ENCODE assay signal across 1 cellular context in the genomic region with DNA sequence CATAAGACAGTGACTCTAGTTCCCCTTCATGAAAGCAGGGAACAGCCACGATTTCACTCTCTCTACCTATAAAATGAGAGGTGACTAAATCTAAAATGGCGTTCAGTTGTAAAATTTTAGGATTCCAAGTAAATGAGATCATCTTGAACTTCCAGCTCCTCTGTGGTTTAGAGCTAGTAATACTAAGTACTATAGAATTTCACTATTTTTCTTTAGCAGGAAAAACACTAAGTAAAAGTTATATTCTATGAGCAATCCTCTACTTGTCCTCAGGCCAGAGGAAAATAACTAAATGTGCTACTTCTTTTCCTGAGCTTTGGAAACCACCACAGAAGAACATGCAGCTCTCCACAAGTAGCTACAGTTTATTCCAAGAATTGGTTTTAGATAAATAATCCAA.
TF ChIP-seq lines count a peak whose summit lies in the region.

No MANE protein-coding gene starts in this region.

TF ChIP-seq in GM23338, 12 proteins besides CTCF, POLR2A, EP300 and RAD21 (continued from another document):
- TF ChIP-seq, protein P1, sequence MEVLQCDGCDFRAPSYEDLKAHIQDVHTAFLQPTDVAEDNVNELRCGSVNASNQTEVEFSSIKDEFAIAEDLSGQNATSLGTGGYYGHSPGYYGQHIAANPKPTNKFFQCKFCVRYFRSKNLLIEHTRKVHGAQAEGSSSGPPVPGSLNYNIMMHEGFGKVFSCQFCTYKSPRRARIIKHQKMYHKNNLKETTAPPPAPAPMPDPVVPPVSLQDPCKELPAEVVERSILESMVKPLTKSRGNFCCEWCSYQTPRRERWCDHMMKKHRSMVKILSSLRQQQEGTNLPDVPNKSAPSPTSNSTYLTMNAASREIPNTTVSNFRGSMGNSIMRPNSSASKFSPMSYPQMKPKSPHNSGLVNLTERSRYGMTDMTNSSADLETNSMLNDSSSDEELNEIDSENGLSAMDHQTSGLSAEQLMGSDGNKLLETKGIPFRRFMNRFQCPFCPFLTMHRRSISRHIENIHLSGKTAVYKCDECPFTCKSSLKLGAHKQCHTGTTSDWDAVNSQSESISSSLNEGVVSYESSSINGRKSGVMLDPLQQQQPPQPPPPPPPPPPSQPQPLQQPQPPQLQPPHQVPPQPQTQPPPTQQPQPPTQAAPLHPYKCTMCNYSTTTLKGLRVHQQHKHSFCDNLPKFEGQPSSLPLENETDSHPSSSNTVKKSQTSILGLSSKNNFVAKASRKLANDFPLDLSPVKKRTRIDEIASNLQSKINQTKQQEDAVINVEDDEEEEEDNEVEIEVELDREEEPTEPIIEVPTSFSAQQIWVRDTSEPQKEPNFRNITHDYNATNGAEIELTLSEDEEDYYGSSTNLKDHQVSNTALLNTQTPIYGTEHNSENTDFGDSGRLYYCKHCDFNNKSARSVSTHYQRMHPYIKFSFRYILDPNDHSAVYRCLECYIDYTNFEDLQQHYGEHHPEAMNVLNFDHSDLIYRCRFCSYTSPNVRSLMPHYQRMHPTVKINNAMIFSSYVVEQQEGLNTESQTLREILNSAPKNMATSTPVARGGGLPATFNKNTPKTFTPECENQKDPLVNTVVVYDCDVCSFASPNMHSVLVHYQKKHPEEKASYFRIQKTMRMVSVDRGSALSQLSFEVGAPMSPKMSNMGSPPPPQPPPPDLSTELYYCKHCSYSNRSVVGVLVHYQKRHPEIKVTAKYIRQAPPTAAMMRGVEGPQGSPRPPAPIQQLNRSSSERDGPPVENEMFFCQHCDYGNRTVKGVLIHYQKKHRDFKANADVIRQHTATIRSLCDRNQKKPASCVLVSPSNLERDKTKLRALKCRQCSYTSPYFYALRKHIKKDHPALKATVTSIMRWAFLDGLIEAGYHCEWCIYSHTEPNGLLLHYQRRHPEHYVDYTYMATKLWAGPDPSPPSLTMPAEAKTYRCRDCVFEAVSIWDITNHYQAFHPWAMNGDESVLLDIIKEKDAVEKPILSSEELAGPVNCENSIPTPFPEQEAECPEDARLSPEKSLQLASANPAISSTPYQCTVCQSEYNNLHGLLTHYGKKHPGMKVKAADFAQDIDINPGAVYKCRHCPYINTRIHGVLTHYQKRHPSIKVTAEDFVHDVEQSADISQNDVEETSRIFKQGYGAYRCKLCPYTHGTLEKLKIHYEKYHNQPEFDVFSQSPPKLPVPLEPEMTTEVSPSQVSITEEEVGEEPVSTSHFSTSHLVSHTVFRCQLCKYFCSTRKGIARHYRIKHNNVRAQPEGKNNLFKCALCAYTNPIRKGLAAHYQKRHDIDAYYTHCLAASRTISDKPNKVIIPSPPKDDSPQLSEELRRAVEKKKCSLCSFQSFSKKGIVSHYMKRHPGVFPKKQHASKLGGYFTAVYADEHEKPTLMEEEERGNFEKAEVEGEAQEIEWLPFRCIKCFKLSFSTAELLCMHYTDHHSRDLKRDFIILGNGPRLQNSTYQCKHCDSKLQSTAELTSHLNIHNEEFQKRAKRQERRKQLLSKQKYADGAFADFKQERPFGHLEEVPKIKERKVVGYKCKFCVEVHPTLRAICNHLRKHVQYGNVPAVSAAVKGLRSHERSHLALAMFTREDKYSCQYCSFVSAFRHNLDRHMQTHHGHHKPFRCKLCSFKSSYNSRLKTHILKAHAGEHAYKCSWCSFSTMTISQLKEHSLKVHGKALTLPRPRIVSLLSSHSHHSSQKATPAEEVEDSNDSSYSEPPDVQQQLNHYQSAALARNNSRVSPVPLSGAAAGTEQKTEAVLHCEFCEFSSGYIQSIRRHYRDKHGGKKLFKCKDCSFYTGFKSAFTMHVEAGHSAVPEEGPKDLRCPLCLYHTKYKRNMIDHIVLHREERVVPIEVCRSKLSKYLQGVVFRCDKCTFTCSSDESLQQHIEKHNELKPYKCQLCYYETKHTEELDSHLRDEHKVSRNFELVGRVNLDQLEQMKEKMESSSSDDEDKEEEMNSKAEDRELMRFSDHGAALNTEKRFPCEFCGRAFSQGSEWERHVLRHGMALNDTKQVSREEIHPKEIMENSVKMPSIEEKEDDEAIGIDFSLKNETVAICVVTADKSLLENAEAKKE (CRISPR knock-in tag; IDR thresholded peaks at IDR 0.05) = no peak
- no peak for TF ChIP-seq NANOG (IDR thresholded peaks at IDR 0.05; ENCODE audit: borderline replicate concordance)
- TF ChIP-seq STAT1 (IDR thresholded peaks at IDR 0.05; ENCODE audit: unreplicated experiment) = no peak
- TF ChIP-seq ZNF114 (CRISPR knock-in tag; IDR thresholded peaks at IDR 0.05) = no peak
- TF ChIP-seq, protein P2, sequence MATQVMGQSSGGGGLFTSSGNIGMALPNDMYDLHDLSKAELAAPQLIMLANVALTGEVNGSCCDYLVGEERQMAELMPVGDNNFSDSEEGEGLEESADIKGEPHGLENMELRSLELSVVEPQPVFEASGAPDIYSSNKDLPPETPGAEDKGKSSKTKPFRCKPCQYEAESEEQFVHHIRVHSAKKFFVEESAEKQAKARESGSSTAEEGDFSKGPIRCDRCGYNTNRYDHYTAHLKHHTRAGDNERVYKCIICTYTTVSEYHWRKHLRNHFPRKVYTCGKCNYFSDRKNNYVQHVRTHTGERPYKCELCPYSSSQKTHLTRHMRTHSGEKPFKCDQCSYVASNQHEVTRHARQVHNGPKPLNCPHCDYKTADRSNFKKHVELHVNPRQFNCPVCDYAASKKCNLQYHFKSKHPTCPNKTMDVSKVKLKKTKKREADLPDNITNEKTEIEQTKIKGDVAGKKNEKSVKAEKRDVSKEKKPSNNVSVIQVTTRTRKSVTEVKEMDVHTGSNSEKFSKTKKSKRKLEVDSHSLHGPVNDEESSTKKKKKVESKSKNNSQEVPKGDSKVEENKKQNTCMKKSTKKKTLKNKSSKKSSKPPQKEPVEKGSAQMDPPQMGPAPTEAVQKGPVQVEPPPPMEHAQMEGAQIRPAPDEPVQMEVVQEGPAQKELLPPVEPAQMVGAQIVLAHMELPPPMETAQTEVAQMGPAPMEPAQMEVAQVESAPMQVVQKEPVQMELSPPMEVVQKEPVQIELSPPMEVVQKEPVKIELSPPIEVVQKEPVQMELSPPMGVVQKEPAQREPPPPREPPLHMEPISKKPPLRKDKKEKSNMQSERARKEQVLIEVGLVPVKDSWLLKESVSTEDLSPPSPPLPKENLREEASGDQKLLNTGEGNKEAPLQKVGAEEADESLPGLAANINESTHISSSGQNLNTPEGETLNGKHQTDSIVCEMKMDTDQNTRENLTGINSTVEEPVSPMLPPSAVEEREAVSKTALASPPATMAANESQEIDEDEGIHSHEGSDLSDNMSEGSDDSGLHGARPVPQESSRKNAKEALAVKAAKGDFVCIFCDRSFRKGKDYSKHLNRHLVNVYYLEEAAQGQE (IDR thresholded peaks at IDR 0.05; ENCODE audit: unreplicated experiment) = no peak
